Comparison of ENCODE assay signal across 19 cellular contexts in the genomic region with DNA sequence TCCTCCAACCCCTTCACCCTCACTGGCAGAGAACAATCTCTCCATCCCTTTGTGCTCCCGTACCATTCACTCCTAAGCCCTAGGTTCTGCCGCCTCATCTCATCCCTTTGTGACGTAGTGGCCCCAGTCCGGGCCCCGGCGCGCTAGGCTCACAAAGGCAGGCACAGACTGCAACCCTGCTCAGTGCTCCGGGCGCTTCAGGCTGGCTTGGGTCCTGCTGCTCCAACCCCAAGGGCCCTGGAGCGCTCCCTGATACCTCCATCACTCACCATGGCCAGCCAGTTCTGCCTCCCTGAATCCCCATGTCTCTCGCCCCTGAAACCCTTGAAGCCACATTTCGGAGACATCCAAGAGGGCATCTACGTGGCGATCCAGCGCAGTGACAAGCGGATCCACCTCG. TPM values are rescaled to one million over a fixed set of nuclear protein-coding genes. Genes with fewer than 3 reads are reported as not detected.
DNase-seq lines count a peak whose midpoint lies in the region; ATAC-seq and TF ChIP-seq lines count a peak whose summit lies in the region.
"Had no signal": no experiment of that assay in that cellular context is flagged by ENCODE, and none has a peak within 500 bp of the region (broad histone marks: within the 10 kb centered on the region; RNA-seq: fewer than 3 reads in every experiment).

TSS of gene KIF2B (plus strand) at position 164 of the 400 bp plus-strand sequence. CDS start at position 271, 107 bp downstream.

- peak; percentile 2 for DNase-seq in NCI-H82 (lab: John Stamatoyannopoulos, UW)
- DNase-seq in NCI-H82 treated with DMSO at 0.1 percent for 48 hours (lab: John Stamatoyannopoulos, UW; ENCODE audit: unreplicated experiment), result no peak
- peak; percentile 26 for DNase-seq in lower lobe of right lung
- no peak for DNase-seq in upper lobe of right lung
- no peak for DNase-seq in HuH-7.5 (ENCODE audit: low spot score)
- DNase-seq in kidney tubule cell (ENCODE audit: low spot score), result no peak
- DNase-seq: Caco-2; CD4-positive, CD25-positive, alpha-beta regulatory T cell; CD8-positive, alpha-beta T cell; DMS153; DND-41; GM23248; H7; HCEC 1CT had no signal

- H3K27me3 ChIP-seq in lower lobe of right lung (ENCODE audit: low read depth) (no peaks in the 10 kb centered on the region), upper lobe of right lung (no peaks in the 10 kb centered on the region)
- H3K27me3 ChIP-seq: BLaER1 had no signal

- intact Hi-C loops in lower lobe of right lung (cut with DNase I) (no loop called here), upper lobe of right lung (cut with DNase I) (no loop called here)

- H3K9me3 ChIP-seq in lower lobe of right lung, result no peaks in the 10 kb centered on the region
- no peaks in the 10 kb centered on the region for H3K9me3 ChIP-seq in upper lobe of right lung
- H3K9me3 ChIP-seq: Caco-2 had no signal

- no peak for ATAC-seq in lower lobe of right lung
- ATAC-seq in upper lobe of right lung, result peak; percentile 16
- ATAC-seq: CD8-positive, alpha-beta T cell had no signal

- TF ChIP-seq CTCF in lower lobe of right lung (IDR thresholded peaks at IDR 0.05) (no peak), upper lobe of right lung (IDR thresholded peaks at IDR 0.05) (no peak)

- H3K4me1 ChIP-seq in lower lobe of right lung (no peaks in the 10 kb centered on the region), upper lobe of right lung (no peaks in the 10 kb centered on the region)
- H3K4me1 ChIP-seq: Caco-2 had no signal

- H3K27ac ChIP-seq in lower lobe of right lung (no peak within 1 kb of the TSS), upper lobe of right lung (no peak within 1 kb of the TSS)
- H3K27ac ChIP-seq: 22Rv1, BLaER1, C4-2B, GM23248 had no signal

- H3K4me3 ChIP-seq in lower lobe of right lung, result no peak within 1 kb of the TSS
- H3K4me3 ChIP-seq in upper lobe of right lung, result no peak within 1 kb of the TSS
- H3K4me3 ChIP-seq: BLaER1, GM23248 had no signal

- H3K36me3 ChIP-seq in lower lobe of right lung, result no peaks in the 10 kb centered on the region
- H3K36me3 ChIP-seq in upper lobe of right lung, result no peaks in the 10 kb centered on the region
- H3K36me3 ChIP-seq: BLaER1 had no signal

RNA-seq across cellular contexts. Expression of gene KIF2B, which starts in this region (rescaled TPM):
- not detected for total RNA-seq in lower lobe of right lung
- not detected for total RNA-seq in upper lobe of right lung
- total RNA-seq: B cell; Caco-2; CD4-positive, CD25-positive, alpha-beta regulatory T cell; CD8-positive, alpha-beta T cell; GM23248; H1; H7 had no signal

Comparison
In these comparisons a context has a peak if more than half of its experiments do, and no peak if none do; other contexts are left out.
1. Peak in DNase-seq in lower lobe of right lung; RNA of the gene not detected or under 1 TPM.
2. Peak in ATAC-seq in upper lobe of right lung; RNA of the gene not detected or under 1 TPM.